Comparison of ENCODE assay signal across 28 cellular contexts in the genomic region with DNA sequence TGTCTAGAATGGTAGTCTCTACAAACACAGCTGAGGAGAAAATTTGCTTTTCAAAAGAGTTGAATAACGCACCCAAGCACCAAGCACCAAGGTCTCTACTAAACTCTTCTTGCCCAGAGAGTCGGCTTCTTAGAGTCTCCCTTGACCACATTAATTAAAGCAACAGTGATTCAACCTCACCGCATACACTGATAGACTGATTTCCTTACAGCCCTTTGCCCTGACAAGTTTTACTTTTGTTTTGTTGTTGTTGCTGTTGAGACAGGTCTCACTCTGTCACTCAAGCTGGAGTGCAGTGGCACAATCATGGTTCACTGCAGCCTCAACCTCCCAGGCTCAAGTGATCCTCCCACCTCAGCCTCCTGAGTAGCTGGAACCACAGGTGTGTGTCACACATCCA.
DNase-seq lines count a peak whose midpoint lies in the region; ATAC-seq, FAIRE-seq and TF ChIP-seq lines count a peak whose summit lies in the region.
"Had no signal": no experiment of that assay in that cellular context is flagged by ENCODE, and none has a peak within 500 bp of the region (broad histone marks: within the 10 kb centered on the region; RNA-seq: fewer than 3 reads in every experiment).

No MANE protein-coding gene starts in this region.

- no peak overlapping the region for H2AFZ ChIP-seq in Loucy (ENCODE audit: low read length)
- H2AFZ ChIP-seq: PC-9 had no signal

- no peaks in the 10 kb centered on the region for H3K9me3 Mint-ChIP-seq in activated naive CD8-positive, alpha-beta T cell treated with anti-CD3 and anti-CD28 coated beads, Interleukin-2, amount 50 U/mL, for 24 hours

- no peaks in the 10 kb centered on the region for H3K4me1 Mint-ChIP-seq in activated naive CD8-positive, alpha-beta T cell treated with anti-CD3 and anti-CD28 coated beads, Interleukin-2, amount 50 U/mL, for 24 hours
- H3K4me1 Mint-ChIP-seq: CD4-positive, alpha-beta memory T cell had no signal

- peaks cover 16% of the 10 kb centered on the region for H3K4me1 ChIP-seq in Loucy (ENCODE audit: insufficient read depth, low read length, poor library complexity, severe bottlenecking)
- H3K4me1 ChIP-seq: SJCRH30 had no signal

- H3K27me3 ChIP-seq in Loucy (ENCODE audit: insufficient read depth, low read length, poor library complexity, severe bottlenecking) (no peaks in the 10 kb centered on the region), bronchial epithelial cell (ENCODE audit: control insufficient read depth, insufficient read depth, low read length) (no peaks in the 10 kb centered on the region)
- H3K27me3 ChIP-seq: BLaER1 treated with 17β-estradiol and CSF1 and Interleukin-3, amounts not matched to agents 10 nM and 100 nM; MG63; SJCRH30 had no signal

- H3K36me3 ChIP-seq in Loucy (ENCODE audit: insufficient read depth, low read length) (peaks cover 31% of the 10 kb centered on the region; the same call in 1 of the 2 replicates), bronchial epithelial cell (ENCODE audit: control insufficient read depth, insufficient read depth, low read length) (no peaks in the 10 kb centered on the region)
- H3K36me3 ChIP-seq: BLaER1 treated with 17β-estradiol and CSF1 and Interleukin-3, amounts not matched to agents 10 nM and 100 nM; MG63 had no signal

- TF ChIP-seq CTCF in Loucy (conservative IDR thresholded peaks at IDR 0.05; ENCODE audit: low read length) (no peak), bronchial epithelial cell (IDR thresholded peaks at IDR 0.05; ENCODE audit: insufficient read depth, low read length, severe bottlenecking) (no peak)

- H3K4me3 ChIP-seq in Loucy (ENCODE audit: low read length, poor library complexity, severe bottlenecking), result no peak overlapping the region
- no peak overlapping the region for H3K4me3 ChIP-seq in bronchial epithelial cell (ENCODE audit: low read depth, low read length)
- H3K4me3 ChIP-seq: BLaER1 treated with 17β-estradiol and CSF1 and Interleukin-3, amounts not matched to agents 10 nM and 100 nM; MG63; PC-9; SJCRH30 had no signal

- FAIRE-seq in bronchial epithelial cell (lab: Jason Lieb, UNC), result no peak

- H3K36me3 Mint-ChIP-seq in activated naive CD8-positive, alpha-beta T cell treated with anti-CD3 and anti-CD28 coated beads, Interleukin-2, amount 50 U/mL, for 24 hours (ENCODE audit: low read depth), result no peaks in the 10 kb centered on the region
- H3K36me3 Mint-ChIP-seq: CD4-positive, alpha-beta memory T cell had no signal

- no peaks in the 10 kb centered on the region for H3K9me3 ChIP-seq in Loucy (ENCODE audit: insufficient read depth, low read depth, low read length)
- H3K9me3 ChIP-seq: BLaER1 treated with 17β-estradiol and CSF1 and Interleukin-3, amounts not matched to agents 10 nM and 100 nM; MG63; SJCRH30 had no signal

- H3K27ac Mint-ChIP-seq in activated naive CD8-positive, alpha-beta T cell treated with anti-CD3 and anti-CD28 coated beads, Interleukin-2, amount 50 U/mL, for 24 hours, result no peak overlapping the region
- H3K27ac Mint-ChIP-seq: CD4-positive, alpha-beta memory T cell had no signal

- peaks cover 95% of the 10 kb centered on the region for H3K79me2 ChIP-seq in Loucy (ENCODE audit: insufficient read depth, low read length)

- H3K9ac ChIP-seq in Loucy (ENCODE audit: low read depth, low read length, poor library complexity, severe bottlenecking), result no peak overlapping the region
- H3K9ac ChIP-seq: BLaER1 treated with 17β-estradiol and CSF1 and Interleukin-3, amounts not matched to agents 10 nM and 100 nM had no signal

- DNase-seq in bronchial epithelial cell (ENCODE audit: low read depth), result peak; percentile 62
- DNase-seq in kidney tubule cell (ENCODE audit: low spot score), result peak; percentile 68
- DNase-seq in renal cortical epithelial cell (ENCODE audit: low read depth), result peak; percentile 79
- DNase-seq in activated naive CD8-positive, alpha-beta T cell treated with anti-CD3 and anti-CD28 coated beads, Interleukin-2, amount 50 U/mL, for 24 hours, result no peak
- DNase-seq: AML-193; CD4-positive, alpha-beta memory T cell; COR-L47; DMS53; GOT3; KBM-7; MG63; NCI-H1105 treated with DMSO at 0.1 percent for 48 hours; NCI-H146; NCI-H1930; NCI-H2107; NCI-H446; NCI-H524 treated with DMSO at 0.1 percent for 48 hours; NCI-H774; NK-92 treated with Interleukin-12 subunit alpha and Interleukin-12 subunit beta, amount 100 ng/mL, for 24 hours; PC-9; SJCRH30 had no signal

- H3F3A ChIP-seq in Loucy (ENCODE audit: low read depth), result no peaks in the 10 kb centered on the region

- ATAC-seq in HG03342 (IDR thresholded peaks at IDR 0.05; ENCODE audit: unreplicated experiment) (no peak), GM19351 (IDR thresholded peaks at IDR 0.05; ENCODE audit: unreplicated experiment) (no peak), HG03095 (IDR thresholded peaks at IDR 0.05; ENCODE audit: unreplicated experiment) (no peak)
- ATAC-seq in activated naive CD8-positive, alpha-beta T cell treated with anti-CD3 and anti-CD28 coated beads, Interleukin-2, amount 50 U/mL, for 24 hours, result no peak
- ATAC-seq: Right ventricle myocardium inferior, SK-N-SH treated with all-trans-retinoic acid at 6 μM for 48 hours had no signal

- peaks cover 51% of the 10 kb centered on the region for H4K20me1 ChIP-seq in Loucy (ENCODE audit: insufficient read depth, low read length, poor library complexity, severe bottlenecking)
- H4K20me1 ChIP-seq: BLaER1 treated with 17β-estradiol and CSF1 and Interleukin-3, amounts not matched to agents 10 nM and 100 nM had no signal

- peak overlapping the region; percentile 11 for H3K4me2 ChIP-seq in Loucy (ENCODE audit: low read depth, low read length, poor library complexity, severe bottlenecking)
- H3K4me2 ChIP-seq: BLaER1 treated with 17β-estradiol and CSF1 and Interleukin-3, amounts not matched to agents 10 nM and 100 nM; PC-9 had no signal

- no peak overlapping the region for H3K4me3 Mint-ChIP-seq in activated naive CD8-positive, alpha-beta T cell treated with anti-CD3 and anti-CD28 coated beads, Interleukin-2, amount 50 U/mL, for 24 hours
- H3K4me3 Mint-ChIP-seq: CD4-positive, alpha-beta memory T cell had no signal

- H3K9me2 ChIP-seq in Loucy (replicated peaks; ENCODE audit: low read depth, low read length), result no peaks in the 10 kb centered on the region

- H3K27me3 Mint-ChIP-seq in activated naive CD8-positive, alpha-beta T cell treated with anti-CD3 and anti-CD28 coated beads, Interleukin-2, amount 50 U/mL, for 24 hours, result no peaks in the 10 kb centered on the region
